In the genomic region with DNA sequence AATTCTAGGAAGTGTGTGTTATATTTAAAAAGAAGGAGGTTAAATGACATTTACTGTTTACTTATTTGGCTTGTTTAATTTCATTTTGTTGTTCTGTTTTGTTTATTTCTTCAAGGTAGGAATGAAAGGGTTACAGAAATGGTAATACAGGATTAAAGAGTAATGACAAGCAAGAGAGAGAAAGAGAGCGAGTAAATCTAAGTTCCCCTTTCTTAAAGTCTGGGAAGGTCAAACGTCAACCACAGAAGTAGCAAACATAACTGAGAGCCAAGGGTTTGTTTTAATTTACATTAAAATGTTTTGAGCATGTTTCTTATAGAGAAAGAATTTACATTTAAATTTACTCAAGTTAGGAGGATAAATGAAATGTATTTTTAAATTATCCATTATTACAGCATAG, we compare ENCODE assay signal across 19 cellular contexts.
"Had no signal": no experiment of that assay in that cellular context is flagged by ENCODE, and none has a peak within 500 bp of the region (broad histone marks: within the 10 kb centered on the region; RNA-seq: fewer than 3 reads in every experiment).

No MANE protein-coding gene starts in this region.

- DNase-seq: occipital lobe; ovary; posterior cingulate gyrus; psoas muscle; right cardiac atrium; right lobe of liver; sigmoid colon; small intestine; stimulated activated CD4-positive, alpha-beta T cell treated with anti-CD3 and anti-CD28 coated beads, Interleukin-15, amount 100 ng/mL, for 24 hours; stimulated activated CD4-positive, alpha-beta T cell treated with anti-CD3 and anti-CD28 coated beads, Interleukin-2, amount 100 ng/mL, for 24 hours; stimulated activated CD4-positive, alpha-beta T cell treated with anti-CD3 and anti-CD28 coated beads, Interleukin-2, amount 100 ng/mL, for 48 hours; stimulated activated CD4-positive, alpha-beta T cell treated with anti-CD3 and anti-CD28 coated beads, Interleukin-4, amount 100 ng/mL, for 24 hours; stimulated activated naive B cell treated with anti-CD40 and anti-IgM and Interleukin-4, amounts not matched to agents 10 μg/mL and 1 μg/mL and 100 μg/mL, for 72 hours; stimulated activated naive CD4-positive, alpha-beta T cell treated with Interleukin-2 at 50 U/mL for 16 hours; stomach; thyroid gland; trophoblast cell; upper lobe of left lung had no signal

- ATAC-seq: psoas muscle; right cardiac atrium; right lobe of liver; stimulated activated effector memory CD8-positive, alpha-beta T cell treated with anti-CD3 and anti-CD28 coated beads, Interleukin-12 subunit alpha, Interleukin-12 subunit beta, amount 100 ng/mL, for 72 hours; stimulated activated naive B cell treated with anti-CD40 and anti-IgM and Interleukin-4, amounts not matched to agents 10 μg/mL and 1 μg/mL and 100 μg/mL, for 72 hours had no signal
